Comparison of ENCODE assay signal across 13 cellular contexts in the genomic region with DNA sequence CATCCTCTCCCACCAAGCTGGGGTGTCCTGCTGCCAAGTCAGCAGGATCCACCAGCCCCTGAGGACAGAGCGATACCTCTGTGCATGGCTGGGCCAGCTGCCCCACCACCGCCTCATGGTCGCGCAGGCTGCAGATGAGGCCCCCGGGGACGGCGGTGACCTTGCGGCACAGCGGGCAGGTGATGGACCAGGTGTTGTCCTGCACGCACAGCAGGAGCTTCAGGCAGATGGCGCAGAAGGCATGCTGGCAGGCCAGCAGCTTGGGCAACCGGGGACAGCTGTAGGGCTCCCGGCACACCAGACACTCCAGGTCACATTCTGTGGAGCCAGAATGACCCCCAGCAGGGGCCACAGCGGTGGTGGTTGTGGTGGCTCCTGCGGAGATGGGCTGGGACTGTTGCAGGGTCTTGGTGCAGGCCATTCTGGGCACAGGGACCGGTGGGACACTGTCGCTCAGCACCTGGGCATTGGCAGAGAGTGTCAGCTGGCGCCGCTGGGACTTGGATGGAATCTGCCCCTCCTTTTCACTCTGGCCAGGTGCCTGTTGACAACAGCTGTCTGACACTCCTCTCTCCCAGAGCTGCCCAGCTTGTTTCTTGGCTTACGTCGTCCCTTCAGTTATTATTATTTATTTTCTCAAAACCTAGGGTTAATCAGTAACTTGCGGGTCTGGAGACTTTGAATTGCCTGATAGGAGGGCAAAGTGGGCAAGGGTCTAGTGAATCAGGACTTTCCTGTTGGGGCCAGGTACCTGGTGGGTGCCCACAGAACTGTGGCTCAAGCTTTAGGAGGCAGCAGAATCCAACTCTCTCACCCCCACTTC. TPM values are rescaled to one million over a fixed set of nuclear protein-coding genes. Genes with fewer than 3 reads are reported as not detected.
A peak's percentile ranks its signal among the peaks of the same experiment; 100 is the strongest.
DNase-seq lines count a peak whose midpoint lies in the region; ATAC-seq lines count a peak whose summit lies in the region.
"Had no signal": no experiment of that assay in that cellular context is flagged by ENCODE, and none has a peak within 500 bp of the region (broad histone marks: within the 10 kb centered on the region; RNA-seq: fewer than 3 reads in every experiment).

A gene with protein sequence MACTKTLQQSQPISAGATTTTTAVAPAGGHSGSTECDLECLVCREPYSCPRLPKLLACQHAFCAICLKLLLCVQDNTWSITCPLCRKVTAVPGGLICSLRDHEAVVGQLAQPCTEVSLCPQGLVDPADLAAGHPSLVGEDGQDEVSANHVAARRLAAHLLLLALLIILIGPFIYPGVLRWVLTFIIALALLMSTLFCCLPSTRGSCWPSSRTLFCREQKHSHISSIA (minus strand): TSS at position 603 of the 823 bp plus-strand sequence. CDS start 182 bp downstream, at position 421.

- H3K9me2 ChIP-seq in Karpas-422 (replicated peaks; ENCODE audit: insufficient read depth, low read length) = no peaks in the 10 kb centered on the region

- no peaks in the 10 kb centered on the region for H3K4me1 ChIP-seq in Karpas-422 (ENCODE audit: low read length)

- H3K9me3 ChIP-seq in Karpas-422 (ENCODE audit: low read length) = no peaks in the 10 kb centered on the region

- no peak for ATAC-seq in HG03135 (IDR thresholded peaks at IDR 0.05; ENCODE audit: unreplicated experiment)
- no peak for ATAC-seq in GM18498 (IDR thresholded peaks at IDR 0.05; ENCODE audit: unreplicated experiment)
- ATAC-seq: activated T-helper 17 cell treated with anti-CD3 and anti-CD28 coated beads, Interleukin-2, amount 50 U/mL, for 72 hours had no signal

- H3K9ac ChIP-seq in Karpas-422 (ENCODE audit: low read length) = no peak within 1 kb of the TSS

- no peaks in the 10 kb centered on the region for H4K20me1 ChIP-seq in Karpas-422 (ENCODE audit: insufficient read depth, low read depth, low read length)

- no peak within 1 kb of the TSS for H3K27ac ChIP-seq in Karpas-422 (ENCODE audit: low read length)
- H3K27ac ChIP-seq: cardiac muscle cell, skin epidermis had no signal

- H3K79me2 ChIP-seq in Karpas-422 (ENCODE audit: low read length) = no peaks in the 10 kb centered on the region

- H2AFZ ChIP-seq in Karpas-422 (ENCODE audit: low read length) = no peak within 1 kb of the TSS

- no peaks in the 10 kb centered on the region for H3K27me3 ChIP-seq in Karpas-422 (ENCODE audit: low read length)
- H3K27me3 ChIP-seq: cardiac muscle cell had no signal

- peak; percentile 83 for DNase-seq in COR-L47 (lab: John Stamatoyannopoulos, UW)
- peak; percentile 5 for DNase-seq in NCI-H1417 treated with DMSO at 0.1 percent for 48 hours (lab: John Stamatoyannopoulos, UW)
- peak; percentile 85 for DNase-seq in SW480 (ENCODE audit: low spot score)
- peak; percentile 75 for DNase-seq in myocyte (ENCODE audit: low read depth)
- no peak for DNase-seq in SKM-1 (lab: John Stamatoyannopoulos, UW; ENCODE audit: unreplicated experiment)
- no peak for DNase-seq in Karpas-422
- DNase-seq: OCI-M1 had no signal

- H3K4me2 ChIP-seq in Karpas-422 (ENCODE audit: low read depth, low read length, poor library complexity, severe bottlenecking) = no peak within 1 kb of the TSS

- no peak within 1 kb of the TSS for H3K4me3 ChIP-seq in Karpas-422 (ENCODE audit: low read length)
- H3K4me3 ChIP-seq: cardiac muscle cell, skin epidermis had no signal

- H3K36me3 ChIP-seq in Karpas-422 (ENCODE audit: insufficient read depth, low read length) = no peaks in the 10 kb centered on the region
- H3K36me3 ChIP-seq: cardiac muscle cell had no signal

RNA-seq across cellular contexts. Expression of the gene that starts here (rescaled TPM):
- not detected in 2 replicates for total RNA-seq in myocyte
- 0.08 TPM for polyA plus RNA-seq in myocyte (2012)
- total RNA-seq in Karpas-422 (2014; rRNA removed; shearing (Covaris generic); ENCODE audit: low replicate concordance) = not detected in 2 replicates
- total RNA-seq: activated T-helper 17 cell treated with anti-CD3 and anti-CD28 coated beads, Interleukin-2, amount 50 U/mL, for 72 hours; cardiac muscle cell; lung microvascular endothelial cell had no signal
- polyA plus RNA-seq: cardiac muscle cell had no signal

Comparison
In these comparisons a context has a peak if more than half of its experiments do, and no peak if none do; other contexts are left out.
1. Peak in DNase-seq in myocyte; RNA of the gene not detected or under 1 TPM.
2. DNase-seq: peak in COR-L47 (single experiment), NCI-H1417 treated with DMSO at 0.1 percent for 48 hours (single experiment) and SW480 (single experiment); none in SKM-1 (single experiment) and Karpas-422 (single experiment).